21 cellular contexts compared by ENCODE assay signal in genomic region chr1:186340772-186341171, GRCh38. TPM values are rescaled to one million over a fixed set of nuclear protein-coding genes. Genes with fewer than 3 reads are reported as not detected.
A peak's percentile ranks its signal among the peaks of the same experiment; 100 is the strongest.
DNase-seq lines count a peak whose midpoint lies in the region; ATAC-seq, FAIRE-seq and TF ChIP-seq lines count a peak whose summit lies in the region.
"Had no signal": no experiment of that assay in that cellular context is flagged by ENCODE, and none has a peak within 500 bp of the region (broad histone marks: within the 10 kb centered on the region; RNA-seq: fewer than 3 reads in every experiment).

No MANE protein-coding gene starts in this region.

- FAIRE-seq in A204.1 (lab: Jason Lieb, UNC) (peak; percentile 23), TTC549 (lab: Jason Lieb, UNC) (peak; percentile 78)
- FAIRE-seq: GM12892, H1 had no signal

- intact Hi-C loops in adrenal gland (cut with DNase I): no loop called here
- intact Hi-C loops in Right ventricle myocardium superior (cut with DNase I): no loop called here

- H3K27ac ChIP-seq in adrenal gland: no peak overlapping the region
- H3K27ac ChIP-seq: GM23248 had no signal

- TF ChIP-seq CTCF in progenitor cell of endocrine pancreas (IDR thresholded peaks at IDR 0.05; ENCODE audit: unreplicated experiment) (no peak), adrenal gland (IDR thresholded peaks at IDR 0.05) (no peak)

- peaks cover 5% of the 10 kb centered on the region for H3K4me1 Mint-ChIP-seq in central memory CD8-positive, alpha-beta T cell
- no peaks in the 10 kb centered on the region for H3K4me1 Mint-ChIP-seq in progenitor cell of endocrine pancreas (ENCODE audit: low read depth)

- H3K4me1 ChIP-seq in adrenal gland (replicated peaks in 1 of 2): no peaks in the 10 kb centered on the region

- no peak overlapping the region for H3K4me3 Mint-ChIP-seq in central memory CD8-positive, alpha-beta T cell
- no peak overlapping the region for H3K4me3 Mint-ChIP-seq in progenitor cell of endocrine pancreas (ENCODE audit: low read depth)
- H3K4me3 Mint-ChIP-seq: CD4-positive, alpha-beta memory T cell had no signal

- WGBS in adrenal gland, 4 donors: 90 to 95% (median 93%) methylated on average over 5 of the region's 5 CpGs

- ATAC-seq in central memory CD8-positive, alpha-beta T cell (replicated peaks; ENCODE audit: extremely low read depth, poor library complexity, severe bottlenecking): no peak
- no peak for ATAC-seq in Right ventricle myocardium superior (ENCODE audit: poor library complexity)

- H3K9me3 ChIP-seq in adrenal gland (replicated peaks in 1 of 3): no peaks in the 10 kb centered on the region

- H3K27me3 ChIP-seq in adrenal gland: no peaks in the 10 kb centered on the region

- TF ChIP-seq POLR2A in adrenal gland (IDR thresholded peaks at IDR 0.05): no peak

- H3K36me3 ChIP-seq in adrenal gland (replicated peaks in 1 of 2): peaks cover 0 to 97% of the 10 kb centered on the region in 2 donors

- H3K36me3 Mint-ChIP-seq in central memory CD8-positive, alpha-beta T cell (ENCODE audit: insufficient read depth): peaks cover 70% of the 10 kb centered on the region
- H3K36me3 Mint-ChIP-seq in progenitor cell of endocrine pancreas (ENCODE audit: insufficient read depth): peaks cover 38% of the 10 kb centered on the region

- peak overlapping the region; percentile 23 for H3K27ac Mint-ChIP-seq in central memory CD8-positive, alpha-beta T cell (ENCODE audit: low read depth)
- H3K27ac Mint-ChIP-seq in progenitor cell of endocrine pancreas: peak overlapping the region; percentile 16

- no peaks in the 10 kb centered on the region for H3K9me3 Mint-ChIP-seq in central memory CD8-positive, alpha-beta T cell
- no peaks in the 10 kb centered on the region for H3K9me3 Mint-ChIP-seq in progenitor cell of endocrine pancreas (ENCODE audit: low read depth)
- H3K9me3 Mint-ChIP-seq: CD4-positive, alpha-beta memory T cell had no signal

- DNase-seq in central memory CD8-positive, alpha-beta T cell (ENCODE audit: low spot score in 2 of 2): no peak
- DNase-seq in progenitor cell of endocrine pancreas (ENCODE audit: low spot score, unreplicated experiment) (no peak), adrenal gland (no peak), NCI-H1105 treated with DMSO at 0.1 percent for 48 hours (lab: John Stamatoyannopoulos, UW) (no peak), Right ventricle myocardium superior (no peak)
- DNase-seq: 8988T; C1 segment of cervical spinal cord; Calu3; CD4-positive, alpha-beta memory T cell; COR-L47; DMS53; DMS79 treated with DMSO at 0.1 percent for 48 hours; GM23248; H7; HCEC 1CT had no signal

- H3K27me3 Mint-ChIP-seq in central memory CD8-positive, alpha-beta T cell: no peaks in the 10 kb centered on the region
- H3K27me3 Mint-ChIP-seq in progenitor cell of endocrine pancreas: no peaks in the 10 kb centered on the region
- H3K27me3 Mint-ChIP-seq: CD4-positive, alpha-beta memory T cell had no signal

- no peak overlapping the region for H3K4me3 ChIP-seq in adrenal gland
- H3K4me3 ChIP-seq: GM23248 had no signal

RNA-seq across cellular contexts. Expression of gene TPR, which starts 34.3 kb away (rescaled TPM):
- total RNA-seq in progenitor cell of endocrine pancreas: 134 and 136 TPM in 2 replicates
- 10 to 100 TPM; 43.4 to 77.2 (median 65.4) TPM for total RNA-seq in adrenal gland
- polyA plus RNA-seq in adrenal gland: 10 to 100 TPM; 24.2 to 43.9 (median 36.8) TPM
- total RNA-seq in Right ventricle myocardium superior: 41.4 TPM

RNA-seq across cellular contexts. Expression of gene ODR4, which starts 34.9 kb away (rescaled TPM):
- total RNA-seq in progenitor cell of endocrine pancreas (25.5 and 29.6 TPM in 2 replicates), adrenal gland (10 to 100 TPM; 15.6 to 31.3 (median 22.1) TPM), Right ventricle myocardium superior (10.2 TPM)
- polyA plus RNA-seq in adrenal gland: 10 to 100 TPM; 22.6 to 46.3 (median 32.4) TPM

RNA-seq across cellular contexts. Expression of gene PRG4, which starts 44.7 kb away (rescaled TPM):
- total RNA-seq in progenitor cell of endocrine pancreas: not detected in 2 replicates
- under 1 TPM in 7 of 8 donors, not detected in 1; 0.09 to 0.95 (median 0.19) TPM for total RNA-seq in adrenal gland
- 1 to 10 TPM in 2 of 3 donors, under 1 TPM in 1; 0.72 to 2.6 (median 1.4) TPM for polyA plus RNA-seq in adrenal gland
- 0.05 TPM for total RNA-seq in Right ventricle myocardium superior
- total RNA-seq: Daoy, G401, GM23248, H1 had no signal
- polyA plus RNA-seq: H1 had no signal
